1 cellular context compared by ENCODE assay signal in genomic region chr11:130308925-130309324, GRCh38.
TF ChIP-seq lines count a peak whose summit lies in the region.

No MANE protein-coding gene starts in this region.

TF ChIP-seq in IMR-90, 13 proteins besides CTCF, POLR2A, EP300 and RAD21 (continued from another document):
- no peak for TF ChIP-seq USF2 (IDR thresholded peaks at IDR 0.05; ENCODE audit: low read depth, low read length)
- TF ChIP-seq CEBPB (IDR thresholded peaks at IDR 0.05; ENCODE audit: low read depth, low read length): no peak
- no peak for TF ChIP-seq MXI1 (IDR thresholded peaks at IDR 0.05; ENCODE audit: borderline replicate concordance, low read depth, low read length)
TF ChIP-seq in IMR-90: peak in this region for 0.
